ENCODE assay signal across 13 cellular contexts in the genomic region with DNA sequence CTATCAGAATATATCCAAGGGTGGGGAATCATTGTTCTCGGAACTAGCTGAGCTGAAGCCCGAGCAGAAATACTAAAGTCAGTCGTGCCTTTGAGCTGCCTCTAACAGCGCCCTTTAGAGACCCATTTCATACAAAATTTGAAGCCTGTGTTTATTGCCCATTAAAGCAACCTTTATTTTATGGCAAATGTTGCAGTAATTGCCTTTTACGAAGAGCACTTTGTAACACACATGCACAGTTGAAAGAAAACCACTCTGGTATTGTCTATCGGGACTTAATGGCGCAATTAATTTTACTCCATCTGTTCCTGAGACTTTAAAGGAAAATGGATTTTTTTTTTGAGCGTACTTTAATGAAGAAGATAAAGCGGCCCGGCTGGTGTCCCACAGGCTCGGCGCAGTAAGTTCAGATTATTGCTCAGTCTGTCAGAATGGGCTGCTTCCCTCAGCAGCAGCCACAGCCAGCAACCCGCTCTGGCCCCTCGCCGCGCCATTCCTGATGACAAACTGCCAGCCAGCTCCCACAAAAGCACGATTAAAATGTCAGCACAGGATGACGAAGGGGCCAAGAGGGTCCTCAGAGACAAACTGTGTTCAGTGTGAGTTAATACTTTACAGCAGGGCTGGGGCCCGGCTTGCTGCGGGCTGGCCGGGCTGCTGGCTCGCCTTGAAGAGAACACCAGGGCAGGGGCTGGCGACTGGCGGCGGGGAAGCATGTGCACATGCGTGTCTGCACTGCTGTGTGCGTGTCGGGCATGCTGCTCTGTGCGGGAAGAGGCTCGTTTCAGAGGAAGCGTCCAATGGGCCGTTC.
DNase-seq lines count a peak whose midpoint lies in the region; ATAC-seq and TF ChIP-seq lines count a peak whose summit lies in the region.
"Had no signal": no experiment of that assay in that cellular context is flagged by ENCODE, and none has a peak within 500 bp of the region (broad histone marks: within the 10 kb centered on the region; RNA-seq: fewer than 3 reads in every experiment).

No MANE protein-coding gene starts in this region.

- peaks cover 79% of the 10 kb centered on the region for H3K4me1 Mint-ChIP-seq in brain

- TF ChIP-seq CTCF in AG04450 (IDR thresholded peaks at IDR 0.05; ENCODE audit: low read depth, low read length) (no peak), brain (conservative IDR thresholded peaks at IDR 0.05) (no peak)

- peak overlapping the region; percentile 62 to 80 (median 73) for H3K4me3 Mint-ChIP-seq in brain
- H3K4me3 Mint-ChIP-seq: immature natural killer cell; natural killer cell treated with Interleukin-12 subunit alpha and Interleukin-12 subunit beta and Interleukin-15 and Interleukin-18, amount 100 ng/mL, for 72 hours had no signal

- DNase-seq in AG04450 (ENCODE audit: low read depth, low spot score) (no peak), NCI-H1105 treated with DMSO at 0.1 percent for 48 hours (lab: John Stamatoyannopoulos, UW) (peak; percentile 84), midbrain (lab: John Stamatoyannopoulos, UW) (peak; percentile 10), NCI-H526 treated with DMSO at 0.1 percent for 48 hours (lab: John Stamatoyannopoulos, UW) (no peak), cerebellar cortex (ENCODE audit: low spot score) (no peak)
- DNase-seq: immature natural killer cell; NCI-H2081 treated with DMSO at 0.1 percent for 48 hours; stimulated activated CD4-positive, alpha-beta T cell treated with anti-CD3 and anti-CD28 coated beads, Interleukin-4, amount 100 ng/mL, for 1 hour had no signal

- POLR2A ChIA-PET in AG04450 (lab: Yijun Ruan, JAX): no interaction called here

- no peaks in the 10 kb centered on the region for H3K27me3 ChIP-seq in AG04450 (ENCODE audit: control insufficient read depth, insufficient read depth, low read length)

- H3K4me3 ChIP-seq in AG04450 (ENCODE audit: low read depth, low read length): peak overlapping the region; percentile 29

- peak overlapping the region; percentile 47 for H3K27ac ChIP-seq in AG04450 (ENCODE audit: low read depth, low read length)
- H3K27ac ChIP-seq: epithelial cell of prostate had no signal

- H3K36me3 Mint-ChIP-seq in brain: peaks cover 20% of the 10 kb centered on the region
- H3K36me3 Mint-ChIP-seq: natural killer cell treated with Interleukin-12 subunit alpha and Interleukin-12 subunit beta and Interleukin-15 and Interleukin-18, amount 100 ng/mL, for 72 hours had no signal

- H3K9me3 Mint-ChIP-seq in brain: peaks cover 0 to 11% (median 1%) of the 10 kb centered on the region in 5 experiments
- H3K9me3 Mint-ChIP-seq: immature natural killer cell; natural killer cell treated with Interleukin-12 subunit alpha and Interleukin-12 subunit beta and Interleukin-15 and Interleukin-18, amount 100 ng/mL, for 72 hours had no signal

- peak overlapping the region; percentile 52 to 96 (median 83) for H3K27ac Mint-ChIP-seq in brain
- H3K27ac Mint-ChIP-seq: immature natural killer cell; natural killer cell treated with Interleukin-12 subunit alpha and Interleukin-12 subunit beta and Interleukin-15 and Interleukin-18, amount 100 ng/mL, for 72 hours had no signal

- H3K27me3 Mint-ChIP-seq in brain: peaks cover 6% of the 10 kb centered on the region

- CTCF ChIA-PET in AG04450 (lab: Charles Lee): no interaction called here

- no peaks in the 10 kb centered on the region for H3K9me3 ChIP-seq in AG04450 (ENCODE audit: control insufficient read depth, insufficient read depth, low read length)

- ATAC-seq in HG02884 (IDR thresholded peaks at IDR 0.05; ENCODE audit: unreplicated experiment): no peak
- ATAC-seq in HG02571 (IDR thresholded peaks at IDR 0.05; ENCODE audit: unreplicated experiment): no peak
- ATAC-seq: natural killer cell treated with Interleukin-12 subunit alpha and Interleukin-12 subunit beta and Interleukin-15 and Interleukin-18, amount 100 ng/mL, for 72 hours had no signal

Comparison
In these comparisons a context has a peak if more than half of its experiments do, and no peak if none do; other contexts are left out.
1. DNase-seq: peak in NCI-H1105 treated with DMSO at 0.1 percent for 48 hours (single experiment) and midbrain (single experiment); none in AG04450 (single experiment), NCI-H526 treated with DMSO at 0.1 percent for 48 hours (single experiment) and cerebellar cortex (single experiment).